ENCODE assay signal across 16 cellular contexts in the genomic region with DNA sequence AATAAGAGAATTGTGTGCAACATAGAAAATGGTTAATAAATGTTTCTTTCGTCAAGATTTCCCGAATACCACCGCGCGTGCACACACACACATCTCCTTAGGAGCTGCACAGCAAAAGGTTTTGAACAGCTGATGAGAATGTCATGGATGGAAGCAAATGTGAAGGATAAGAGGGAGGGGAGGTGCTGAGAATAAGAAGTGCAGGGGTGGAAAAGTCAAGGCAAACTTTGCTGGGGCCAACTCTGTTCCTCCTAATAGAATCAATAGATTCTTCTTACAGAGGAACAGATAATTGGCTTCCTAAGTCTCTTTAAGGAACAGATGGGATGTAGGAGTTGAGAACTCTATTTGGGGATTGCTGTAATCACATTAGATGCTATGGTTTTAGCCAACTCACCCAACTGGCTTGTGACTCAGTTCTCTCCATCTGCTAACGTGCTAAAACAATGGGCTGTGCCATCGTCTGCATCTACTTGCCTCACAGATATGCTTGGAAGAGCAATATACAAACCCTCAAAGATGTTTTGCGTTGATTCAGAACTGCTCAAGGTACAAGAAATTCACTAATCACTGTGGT.
DNase-seq lines count a peak whose midpoint lies in the region; ATAC-seq and TF ChIP-seq lines count a peak whose summit lies in the region.
"Had no signal": no experiment of that assay in that cellular context is flagged by ENCODE, and none has a peak within 500 bp of the region (broad histone marks: within the 10 kb centered on the region; RNA-seq: fewer than 3 reads in every experiment).

No MANE protein-coding gene starts in this region.

- no peak overlapping the region for H3K4me3 ChIP-seq in epithelial cell of esophagus (ENCODE audit: low read length)
- H3K4me3 ChIP-seq: BLaER1, GM12878, GM23338 had no signal

- ATAC-seq in HG02852 (IDR thresholded peaks at IDR 0.05; ENCODE audit: unreplicated experiment) = no peak
- ATAC-seq: GM12878, GM23338 had no signal

- DNase-seq in Ammon's horn (ENCODE audit: low spot score) (peak; percentile 76), NCI-H82 treated with DMSO at 0.1 percent for 48 hours (lab: John Stamatoyannopoulos, UW; ENCODE audit: unreplicated experiment) (peak; percentile 98), epithelial cell of esophagus (ENCODE audit: low read depth) (peak; percentile 27), occipital lobe (lab: John Stamatoyannopoulos, UW) (peak; percentile 52), DMS114 treated with DMSO at 0.1 percent for 48 hours (lab: John Stamatoyannopoulos, UW; ENCODE audit: unreplicated experiment) (no peak)
- DNase-seq in activated CD4-positive, alpha-beta T cell treated with anti-CD3 and anti-CD28 coated beads for 48 hours = no peak
- DNase-seq: Caco-2; CD8-positive, alpha-beta memory T cell; DMS 273 treated with DMSO at 0.1 percent for 48 hours; DMS79; H7; IMR-90 had no signal

- no peak for TF ChIP-seq CTCF in epithelial cell of esophagus (IDR thresholded peaks at IDR 0.05; ENCODE audit: insufficient read depth, low read depth, low read length, missing control alignments)

Comparison
In these comparisons a context has a peak if more than half of its experiments do, and no peak if none do; other contexts are left out.
1. DNase-seq: peak in Ammon's horn (single experiment), NCI-H82 treated with DMSO at 0.1 percent for 48 hours (single experiment), epithelial cell of esophagus (single experiment) and occipital lobe (single experiment); none in activated CD4-positive, alpha-beta T cell treated with anti-CD3 and anti-CD28 coated beads for 48 hours (single experiment) and DMS114 treated with DMSO at 0.1 percent for 48 hours (single experiment).